ENCODE assay signal across 7 cellular contexts in the genomic region with DNA sequence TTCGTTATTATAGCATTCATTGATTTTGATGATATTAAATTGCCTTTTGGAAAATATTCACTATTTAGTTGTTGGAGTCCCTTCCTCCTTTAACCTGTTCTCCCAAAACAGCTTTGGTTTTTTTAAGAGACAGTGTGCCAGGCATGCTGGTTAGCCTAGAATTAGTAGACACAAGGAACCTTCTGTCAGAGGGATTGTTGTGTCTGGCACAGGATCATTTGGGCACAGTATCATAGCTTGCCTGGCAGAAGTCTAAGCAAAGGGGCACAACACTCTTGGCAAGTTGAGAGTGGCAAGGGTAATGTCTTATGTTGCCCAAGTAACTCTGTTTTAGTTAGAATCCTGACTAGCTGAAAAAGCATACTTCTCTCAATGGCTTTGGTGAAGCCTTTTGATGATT. TPM values are rescaled to one million over a fixed set of nuclear protein-coding genes. Genes with fewer than 3 reads are reported as not detected.
DNase-seq lines count a peak whose midpoint lies in the region; ATAC-seq and TF ChIP-seq lines count a peak whose summit lies in the region.
"Not testable (repeated sequence)": the region's sequence is repeated elsewhere in the genome, so short reads cannot be mapped to it uniquely, and the experiment has no call there.

No MANE protein-coding gene starts in this region.

- H3K27ac ChIP-seq in dorsolateral prefrontal cortex (peak overlapping the region in 45 of 59 donors; percentile 2 to 79 (median 57)), heart right ventricle (peak overlapping the region in 2 of 10 donors; percentile 14 to 30), gastrocnemius medialis (peak overlapping the region; percentile 49 to 77 (median 68))
- H3K27ac ChIP-seq in right cardiac atrium (ENCODE audit: low read length): not testable (repeated sequence)

- not testable (repeated sequence) for ATAC-seq in WTC11, gastrocnemius medialis
- ATAC-seq in heart right ventricle (peak in 7 of 8 donors; percentile 24 to 79 (median 58)), right cardiac atrium (peak; percentile 34 to 63)

- POLR2A ChIA-PET in WTC11 (lab: Charles Lee): not testable (repeated sequence)

- not testable (repeated sequence) for H3K4me3 Mint-ChIP-seq in WTC11

- H3K9me3 ChIP-seq in MG63; heart right ventricle; right cardiac atrium (ENCODE audit: control insufficient read depth, low read length); gastrocnemius medialis: not testable (repeated sequence)

- H3K27ac Mint-ChIP-seq in WTC11: peak overlapping the region; percentile 25; the same call in 1 of the 2 replicates

- intact Hi-C loops in dorsolateral prefrontal cortex (cut with DNase I): loop anchor here in 1 of 2 donors (5.0 kb wide), 1 partner anchor 51 kb away; the partner anchor contains the start of gene PPP1R12B
- intact Hi-C loops in heart right ventricle (cut with DNase I); right cardiac atrium (cut with DNase I); gastrocnemius medialis (cut with DNase I; ENCODE audit: low total_unique reads): not testable (repeated sequence)

- not testable (repeated sequence) for H3K27me3 ChIP-seq in MG63; dorsolateral prefrontal cortex; heart right ventricle; right cardiac atrium (ENCODE audit: control insufficient read depth, insufficient read depth); gastrocnemius medialis

- CTCF ChIA-PET in WTC11 (lab: Charles Lee): not testable (repeated sequence)

- H3K4me1 ChIP-seq in heart right ventricle (peaks cover 0 to 59% (median 32%) of the 10 kb centered on the region in 9 donors), gastrocnemius medialis (peaks cover 66 to 77% of the 10 kb centered on the region in 2 donors)
- H3K4me1 ChIP-seq in right cardiac atrium (ENCODE audit: control insufficient read depth, insufficient read depth, low read length): not testable (repeated sequence)

- not testable (repeated sequence) for TF ChIP-seq CTCF in WTC11 (IDR thresholded peaks at IDR 0.05); dorsolateral prefrontal cortex (IDR thresholded peaks at IDR 0.05 in 54 of 56, conservative IDR thresholded peaks at IDR 0.05 in 2 of 56; ENCODE audit: low read depth in 1 of 56, partially characterized antibody in 56 of 56); heart right ventricle (IDR thresholded peaks at IDR 0.05); gastrocnemius medialis (IDR thresholded peaks at IDR 0.05 in 4 of 5, conservative IDR thresholded peaks at IDR 0.05 in 1 of 5)

- DNase-seq in MG63 (peak; percentile 21), dorsolateral prefrontal cortex (peak in 1 of 10 donors; percentile 62), pons (ENCODE audit: low spot score) (peak; percentile 76)
- not testable (repeated sequence) for DNase-seq in WTC11 (ENCODE audit: low spot score); heart right ventricle; right cardiac atrium; gastrocnemius medialis

- not testable (repeated sequence) for H3K36me3 ChIP-seq in MG63, heart right ventricle, gastrocnemius medialis

- 75 to 80% methylated on average over 1 of the region's 1 CpG for WGBS in heart right ventricle, 2 donors
- whole genome bisulfite sequencing in right cardiac atrium: 83% methylated on average over 1 of the region's 1 CpG

- not testable (repeated sequence) for H3K27me3 Mint-ChIP-seq in WTC11 (ENCODE audit: low read depth)

- TF ChIP-seq POLR2A in gastrocnemius medialis (IDR thresholded peaks at IDR 0.05): not testable (repeated sequence)

- not testable (repeated sequence) for H3K4me3 ChIP-seq in MG63; dorsolateral prefrontal cortex; heart right ventricle; right cardiac atrium (ENCODE audit: low read length); gastrocnemius medialis

- not testable (repeated sequence) for H3K36me3 Mint-ChIP-seq in WTC11

- H3K9me3 Mint-ChIP-seq in WTC11: not testable (repeated sequence)

- peaks cover 19% of the 10 kb centered on the region for H3K4me1 Mint-ChIP-seq in WTC11

- in situ Hi-C loops in gastrocnemius medialis (cut with MboI; ENCODE audit: low sequenced_read_pairs in 4 of 4): not testable (repeated sequence)

RNA-seq across cellular contexts. Expression of gene PPP1R12B, which starts 49.9 kb away (rescaled TPM):
- total RNA-seq in MG63 (2014; rRNA removed; shearing (Covaris generic); ENCODE audit: low replicate concordance): 15.4 and 20.3 TPM in 2 replicates
- total RNA-seq in WTC11 (2021) (19.2 to 22.6 TPM (median 19.8 TPM) in 3 replicates), dorsolateral prefrontal cortex (100 to 1,000 TPM in 94 of 120 experiments, 10 to 100 TPM in 26; 81.3 to 162 (median 110) TPM), heart right ventricle (100 to 1,000 TPM; 447 to 969 (median 632) TPM), right cardiac atrium (100 to 1,000 TPM; 574 to 741 (median 606) TPM), gastrocnemius medialis (100 to 1,000 TPM; 127 to 207 (median 139) TPM)
- polyA plus RNA-seq in heart right ventricle (10 to 100 TPM; 16.5 to 64.4 TPM), right cardiac atrium (182 TPM)

RNA-seq across cellular contexts. Expression of gene UBE2T, which starts 56.7 kb away (rescaled TPM):
- 83.6 and 111 TPM in 2 replicates for total RNA-seq in MG63 (2014; rRNA removed; shearing (Covaris generic); ENCODE audit: low replicate concordance)
- total RNA-seq in WTC11 (2021) (43.9 to 51.6 TPM (median 49.8 TPM) in 3 replicates), dorsolateral prefrontal cortex (10 to 100 TPM in 36 of 120 experiments, 1 to 10 TPM in 84; 2.0 to 19.1 (median 9.2) TPM), heart right ventricle (10 to 100 TPM in 5 of 10 donors, 1 to 10 TPM in 5; 7.4 to 16.2 (median 10.2) TPM), right cardiac atrium (10 to 100 TPM in 1 of 4 donors, 1 to 10 TPM in 3; 5.1 to 12.1 (median 8.1) TPM), gastrocnemius medialis (10 to 100 TPM in 2 of 4 donors, 1 to 10 TPM in 2; 6.7 to 15.0 (median 10.1) TPM)
- polyA plus RNA-seq in heart right ventricle (10 to 100 TPM in 1 of 2 donors, 1 to 10 TPM in 1; 3.2 to 35.8 TPM), right cardiac atrium (16.1 TPM)
